15 cellular contexts compared by ENCODE assay signal in the genomic region with DNA sequence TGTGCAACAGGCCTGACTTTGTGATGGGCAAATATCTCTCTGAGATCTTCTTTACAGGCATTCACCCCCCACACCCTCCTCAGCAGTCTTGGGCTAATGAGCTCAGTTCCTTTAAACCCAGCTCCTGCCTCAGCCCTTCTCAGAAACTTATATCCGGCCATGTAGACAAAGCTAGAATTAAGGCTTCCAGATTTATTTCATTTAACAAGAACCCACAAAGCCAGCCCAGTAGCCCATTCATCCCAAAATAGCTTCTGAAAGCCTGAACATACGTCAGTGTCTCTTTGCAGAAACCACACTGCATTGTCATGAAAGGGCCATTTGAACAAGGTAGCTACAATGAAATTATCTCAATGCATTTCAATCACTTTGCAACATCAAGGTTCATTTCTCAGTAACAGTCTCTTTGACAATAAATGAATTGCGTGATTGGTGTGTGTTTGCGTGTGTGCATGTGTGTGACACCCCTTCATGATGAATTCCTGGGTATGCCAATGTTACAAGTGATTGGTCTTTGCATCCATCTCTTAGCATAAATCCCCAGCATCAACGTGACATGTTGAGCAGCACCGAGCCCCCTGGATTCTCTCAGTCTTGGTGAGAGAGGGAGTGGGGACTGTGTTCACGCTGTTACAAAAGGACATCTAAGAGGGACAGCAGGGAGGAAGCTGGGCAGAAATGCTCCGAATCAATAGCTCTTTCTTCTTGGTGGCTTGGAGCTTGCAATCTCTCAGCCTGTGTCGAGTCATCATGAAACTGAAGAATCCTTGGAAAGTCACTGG.
A peak's percentile ranks its signal among the peaks of the same experiment; 100 is the strongest.
DNase-seq lines count a peak whose midpoint lies in the region; ATAC-seq and TF ChIP-seq lines count a peak whose summit lies in the region.
"Had no signal": no experiment of that assay in that cellular context is flagged by ENCODE, and none has a peak within 500 bp of the region (broad histone marks: within the 10 kb centered on the region; RNA-seq: fewer than 3 reads in every experiment).

No MANE protein-coding gene starts in this region.

- H3K4me1 Mint-ChIP-seq in brain = peaks cover 91% of the 10 kb centered on the region
- no peaks in the 10 kb centered on the region for H3K4me1 Mint-ChIP-seq in naive thymus-derived CD8-positive, alpha-beta T cell

- H3K9me3 ChIP-seq in BLaER1 treated with 17β-estradiol and CSF1 and Interleukin-3, amounts not matched to agents 10 nM and 100 nM (replicated peaks in 1 of 11) = no peaks in the 10 kb centered on the region; a peak in 1 of 22 replicates
- no peaks in the 10 kb centered on the region for H3K9me3 ChIP-seq in left ventricle myocardium inferior (replicated peaks)
- H3K9me3 ChIP-seq: SJCRH30 had no signal

- H3K4me3 ChIP-seq in BLaER1 treated with 17β-estradiol and CSF1 and Interleukin-3, amounts not matched to agents 10 nM and 100 nM = no peak overlapping the region
- no peak overlapping the region for H3K4me3 ChIP-seq in left ventricle myocardium inferior
- H3K4me3 ChIP-seq: K562, SJCRH30 had no signal

- intact Hi-C loops in left ventricle myocardium inferior (cut with micrococcal nuclease) = no loop called here

- no peak overlapping the region for H3K4me3 Mint-ChIP-seq in brain
- no peak overlapping the region for H3K4me3 Mint-ChIP-seq in naive thymus-derived CD8-positive, alpha-beta T cell

- peak overlapping the region in 9 of 11 experiments; percentile 4 to 50 (median 45); a peak in 13 of 22 replicates for H3K4me2 ChIP-seq in BLaER1 treated with 17β-estradiol and CSF1 and Interleukin-3, amounts not matched to agents 10 nM and 100 nM

- POLR2A ChIA-PET in naive thymus-derived CD8-positive, alpha-beta T cell (lab: Charles Lee) = no interaction called here

- H3K27me3 ChIP-seq in BLaER1 treated with 17β-estradiol and CSF1 and Interleukin-3, amounts not matched to agents 10 nM and 100 nM = no peaks in the 10 kb centered on the region
- peaks cover 21% of the 10 kb centered on the region for H3K27me3 ChIP-seq in left ventricle myocardium inferior (ENCODE audit: low read depth)
- H3K27me3 ChIP-seq: SJCRH30 had no signal

- peaks cover 0 to 9% (median 0%) of the 10 kb centered on the region in 5 experiments for H3K9me3 Mint-ChIP-seq in brain
- H3K9me3 Mint-ChIP-seq in naive thymus-derived CD8-positive, alpha-beta T cell = peaks cover 0 to 10% (median 0%) of the 10 kb centered on the region in 9 donors

- peak overlapping the region; percentile 47 to 98 (median 81) for H3K27ac Mint-ChIP-seq in brain
- H3K27ac Mint-ChIP-seq in naive thymus-derived CD8-positive, alpha-beta T cell = no peak overlapping the region

- H3K27ac ChIP-seq in BLaER1 treated with 17β-estradiol and CSF1 and Interleukin-3, amounts not matched to agents 10 nM and 100 nM = no peak overlapping the region
- no peak overlapping the region for H3K27ac ChIP-seq in left ventricle myocardium inferior (replicated peaks)
- H3K27ac ChIP-seq: SJCRH30 had no signal

- DNase-seq in left ventricle myocardium inferior = no peak
- no peak for DNase-seq in stimulated activated CD4-positive, alpha-beta T cell treated with anti-CD3 and anti-CD28 coated beads, Interleukin-2, amount 100 ng/mL, for 24 hours
- DNase-seq in naive thymus-derived CD8-positive, alpha-beta T cell = no peak
- no peak for DNase-seq in NCI-H1930 (lab: John Stamatoyannopoulos, UW)
- DNase-seq: activated CD4-positive, CD25-positive, alpha-beta regulatory T cell treated with anti-CD3 and anti-CD28 coated beads, Interleukin-2, amount 50 U/mL, for 72 hours; activated gamma-delta T cell; HCEC 1CT; SJCRH30; small intestine; stimulated activated CD8-positive, alpha-beta memory T cell treated with anti-CD3 and anti-CD28 coated beads, Interleukin-4, amount 100 ng/mL, for 48 hours had no signal

- ATAC-seq in GM19395 (IDR thresholded peaks at IDR 0.05; ENCODE audit: unreplicated experiment) (peak; percentile 65), HG02938 (IDR thresholded peaks at IDR 0.05; ENCODE audit: unreplicated experiment) (peak; percentile 75)
- no peak for ATAC-seq in naive thymus-derived CD8-positive, alpha-beta T cell
- ATAC-seq: K562 had no signal

- H3K27me3 Mint-ChIP-seq in brain = no peaks in the 10 kb centered on the region
- H3K27me3 Mint-ChIP-seq in naive thymus-derived CD8-positive, alpha-beta T cell = peaks cover 0 to 27% (median 5%) of the 10 kb centered on the region in 5 donors

- TF ChIP-seq CTCF in brain (conservative IDR thresholded peaks at IDR 0.05) (no peak), left ventricle myocardium inferior (IDR thresholded peaks at IDR 0.05; ENCODE audit: borderline replicate concordance) (no peak)

- H3K4me1 ChIP-seq in BLaER1 treated with 17β-estradiol and CSF1 and Interleukin-3, amounts not matched to agents 10 nM and 100 nM = peaks cover 0 to 17% (median 13%) of the 10 kb centered on the region in 10 experiments; a peak in 13 of 20 replicates
- peaks cover 17% of the 10 kb centered on the region for H3K4me1 ChIP-seq in left ventricle myocardium inferior
- H3K4me1 ChIP-seq: SJCRH30 had no signal

- no peaks in the 10 kb centered on the region for H4K20me1 ChIP-seq in BLaER1 treated with 17β-estradiol and CSF1 and Interleukin-3, amounts not matched to agents 10 nM and 100 nM

- H3K36me3 Mint-ChIP-seq in brain = peaks cover 4% of the 10 kb centered on the region
- H3K36me3 Mint-ChIP-seq in naive thymus-derived CD8-positive, alpha-beta T cell = no peaks in the 10 kb centered on the region

- no peaks in the 10 kb centered on the region for H3K36me3 ChIP-seq in BLaER1 treated with 17β-estradiol and CSF1 and Interleukin-3, amounts not matched to agents 10 nM and 100 nM
- H3K36me3 ChIP-seq in left ventricle myocardium inferior = no peaks in the 10 kb centered on the region
- H3K36me3 ChIP-seq: SJCRH30 had no signal

- no peak overlapping the region for H3K9ac ChIP-seq in BLaER1 treated with 17β-estradiol and CSF1 and Interleukin-3, amounts not matched to agents 10 nM and 100 nM

Comparison
In these comparisons a context has a peak if more than half of its experiments do, and no peak if none do; other contexts are left out.
1. ATAC-seq: peak in GM19395 (single experiment) and HG02938 (single experiment); none in naive thymus-derived CD8-positive, alpha-beta T cell (0 of 2).
2. H3K27ac Mint-ChIP-seq: peak in brain (5 of 5); none in naive thymus-derived CD8-positive, alpha-beta T cell (0 of 10).